Comparison of ENCODE assay signal across 21 cellular contexts in genomic region chrX:97860206-97860605, GRCh38.
A peak's percentile ranks its signal among the peaks of the same experiment; 100 is the strongest.
DNase-seq lines count a peak whose midpoint lies in the region; TF ChIP-seq lines count a peak whose summit lies in the region.
"Had no signal": no experiment of that assay in that cellular context is flagged by ENCODE, and none has a peak within 500 bp of the region (broad histone marks: within the 10 kb centered on the region; RNA-seq: fewer than 3 reads in every experiment).

No MANE protein-coding gene starts in this region.

- H2AFZ ChIP-seq in neural progenitor cell (replicated peaks) (peak overlapping the region; percentile 70), osteoblast (ENCODE audit: low read length) (no peak overlapping the region)

- H3K4me1 ChIP-seq in neural progenitor cell (peaks cover 16% of the 10 kb centered on the region), osteoblast (ENCODE audit: insufficient read depth, low read length) (no peaks in the 10 kb centered on the region)
- H3K4me1 ChIP-seq: lower lobe of right lung, uterus had no signal

- POLR2A ChIA-PET in RWPE1 (lab: Yijun Ruan, JAX; ENCODE audit: low non-redundant PET): no interaction called here

- no peak for TF ChIP-seq CTCF in RWPE1 (conservative IDR thresholded peaks at IDR 0.05; ENCODE audit: low read depth)
- no peak for TF ChIP-seq CTCF in epithelial cell of esophagus (IDR thresholded peaks at IDR 0.05; ENCODE audit: insufficient read depth, low read depth, low read length, missing control alignments)
- TF ChIP-seq CTCF in neural progenitor cell (IDR thresholded peaks at IDR 0.05): no peak
- TF ChIP-seq CTCF in osteoblast (IDR thresholded peaks at IDR 0.05; ENCODE audit: extremely low read depth, low read depth, low read length): no peak

- DNase-seq in EH (ENCODE audit: low read depth): peak; percentile 59
- DNase-seq in RWPE1 (ENCODE audit: low spot score): peak; percentile 13
- DNase-seq in epithelial cell of esophagus (ENCODE audit: low read depth): peak; percentile 59
- no peak for DNase-seq in neural progenitor cell (ENCODE audit: low spot score)
- DNase-seq in NCI-H2196 treated with DMSO at 0.1 percent for 48 hours (lab: John Stamatoyannopoulos, UW; ENCODE audit: unreplicated experiment): no peak
- DNase-seq in NCI-H510A (lab: John Stamatoyannopoulos, UW): no peak
- no peak for DNase-seq in osteoblast (ENCODE audit: insufficient read length, low spot score, missing footprints)
- DNase-seq in GDM1 (lab: John Stamatoyannopoulos, UW): no peak
- DNase-seq: activated CD4-positive, alpha-beta T cell treated with anti-CD3 and anti-CD28 coated beads, Interleukin-2, amount 50 U/mL, for 4 hours; activated T-cell treated with anti-CD3 and anti-CD28 coated beads, Interleukin-2, amount 50 U/mL, for 24 hours; effector memory CD4-positive, alpha-beta T cell; GF-D8; lower lobe of right lung; naive thymus-derived CD8-positive, alpha-beta T cell; NCI-H2081 treated with DMSO at 0.1 percent for 48 hours; NCI-H69; stimulated activated CD4-positive, alpha-beta T cell treated with anti-CD3 and anti-CD28 coated beads, Interleukin-15, amount 100 ng/mL, for 24 hours; uterus had no signal

- no peaks in the 10 kb centered on the region for H3K27me3 Mint-ChIP-seq in neural progenitor cell (ENCODE audit: insufficient read depth, low read depth)
- H3K27me3 Mint-ChIP-seq: IgD-negative memory B cell; naive thymus-derived CD8-positive, alpha-beta T cell; stimulated activated naive CD8-positive, alpha-beta T cell treated with anti-CD3 and anti-CD28 coated beads, Interleukin-15, Interleukin-2, amounts not matched to agents 100 ng/mL and 50 ng/mL, for 24 hours had no signal

- H3K9me3 Mint-ChIP-seq in neural progenitor cell: peaks cover 35% of the 10 kb centered on the region
- H3K9me3 Mint-ChIP-seq: activated T-cell treated with anti-CD3 and anti-CD28 coated beads, Interleukin-2, amount 50 U/mL, for 24 hours; IgD-negative memory B cell; stimulated activated naive CD8-positive, alpha-beta T cell treated with anti-CD3 and anti-CD28 coated beads, Interleukin-15, Interleukin-2, amounts not matched to agents 100 ng/mL and 50 ng/mL, for 24 hours had no signal

- H3K9ac ChIP-seq in neural progenitor cell: no peak overlapping the region

- no peak overlapping the region for H3K4me3 Mint-ChIP-seq in neural progenitor cell
- H3K4me3 Mint-ChIP-seq: activated T-cell treated with anti-CD3 and anti-CD28 coated beads, Interleukin-2, amount 50 U/mL, for 24 hours; IgD-negative memory B cell; naive thymus-derived CD8-positive, alpha-beta T cell; stimulated activated naive CD8-positive, alpha-beta T cell treated with anti-CD3 and anti-CD28 coated beads, Interleukin-15, Interleukin-2, amounts not matched to agents 100 ng/mL and 50 ng/mL, for 24 hours had no signal

- H3F3A ChIP-seq in neural progenitor cell (ENCODE audit: low read depth): no peaks in the 10 kb centered on the region

- CTCF ChIA-PET in RWPE1 (lab: Yijun Ruan, JAX): no interaction called here

- H3K9me3 ChIP-seq in neural progenitor cell (ENCODE audit: low read depth) (no peaks in the 10 kb centered on the region), osteoblast (ENCODE audit: low read depth, low read length) (no peaks in the 10 kb centered on the region)
- H3K9me3 ChIP-seq: lower lobe of right lung, uterus had no signal

- H4K20me1 ChIP-seq in neural progenitor cell (ENCODE audit: low read depth) (no peaks in the 10 kb centered on the region), osteoblast (ENCODE audit: insufficient read depth, low read length) (no peaks in the 10 kb centered on the region)

- peaks cover 29% of the 10 kb centered on the region for H3K36me3 Mint-ChIP-seq in neural progenitor cell
- H3K36me3 Mint-ChIP-seq: activated naive CD4-positive, alpha-beta T cell treated with anti-CD3 and anti-CD28 coated beads, Interleukin-2, amount 50 U/mL, for 72 hours; IgD-negative memory B cell; naive thymus-derived CD8-positive, alpha-beta T cell had no signal

- H3K4me2 ChIP-seq in neural progenitor cell: no peak overlapping the region
- H3K4me2 ChIP-seq in osteoblast (ENCODE audit: insufficient read depth, low read length): no peak overlapping the region

- H3K36me3 ChIP-seq in neural progenitor cell (no peaks in the 10 kb centered on the region), osteoblast (ENCODE audit: insufficient read depth, low read length) (no peaks in the 10 kb centered on the region)
- H3K36me3 ChIP-seq: lower lobe of right lung, uterus had no signal

- H3K27ac ChIP-seq in RWPE1: no peak overlapping the region
- H3K27ac ChIP-seq in neural progenitor cell: no peak overlapping the region
- H3K27ac ChIP-seq in osteoblast (ENCODE audit: low read depth, low read length): no peak overlapping the region
- H3K27ac ChIP-seq: lower lobe of right lung, uterus had no signal

- H3K79me2 ChIP-seq in neural progenitor cell (ENCODE audit: low read depth) (no peaks in the 10 kb centered on the region), osteoblast (ENCODE audit: insufficient read depth, low read length) (no peaks in the 10 kb centered on the region)

- H3K27ac Mint-ChIP-seq in neural progenitor cell: peak overlapping the region; percentile 89
- H3K27ac Mint-ChIP-seq: activated naive CD4-positive, alpha-beta T cell treated with anti-CD3 and anti-CD28 coated beads, Interleukin-2, amount 50 U/mL, for 72 hours; activated T-cell treated with anti-CD3 and anti-CD28 coated beads, Interleukin-2, amount 50 U/mL, for 24 hours; IgD-negative memory B cell; naive thymus-derived CD8-positive, alpha-beta T cell; stimulated activated naive CD8-positive, alpha-beta T cell treated with anti-CD3 and anti-CD28 coated beads, Interleukin-15, Interleukin-2, amounts not matched to agents 100 ng/mL and 50 ng/mL, for 24 hours had no signal

- no peak overlapping the region for H3K4me3 ChIP-seq in epithelial cell of esophagus (ENCODE audit: low read length)
- no peak overlapping the region for H3K4me3 ChIP-seq in neural progenitor cell
- no peak overlapping the region for H3K4me3 ChIP-seq in osteoblast (ENCODE audit: insufficient read depth, low read length)
- H3K4me3 ChIP-seq: lower lobe of right lung, uterus had no signal

- peaks cover 58% of the 10 kb centered on the region for H3K4me1 Mint-ChIP-seq in neural progenitor cell
- H3K4me1 Mint-ChIP-seq: IgD-negative memory B cell; naive thymus-derived CD8-positive, alpha-beta T cell had no signal

- H3K27me3 ChIP-seq in neural progenitor cell (no peaks in the 10 kb centered on the region), osteoblast (ENCODE audit: insufficient read depth, low read length) (no peaks in the 10 kb centered on the region)

Comparison
In these comparisons a context has a peak if more than half of its experiments do, and no peak if none do; other contexts are left out.
1. DNase-seq: peak in EH (single experiment), RWPE1 (single experiment) and epithelial cell of esophagus (single experiment); none in neural progenitor cell (single experiment), NCI-H2196 treated with DMSO at 0.1 percent for 48 hours (single experiment), NCI-H510A (single experiment), osteoblast (single experiment) and GDM1 (single experiment).